ENCODE assay signal across 17 cellular contexts in genomic region chr6:8137529-8137939, GRCh38. TPM values are rescaled to one million over a fixed set of nuclear protein-coding genes. Genes with fewer than 3 reads are reported as not detected.
DNase-seq lines count a peak whose midpoint lies in the region; ATAC-seq and TF ChIP-seq lines count a peak whose summit lies in the region.
"Had no signal": no experiment of that assay in that cellular context is flagged by ENCODE, and none has a peak within 500 bp of the region (broad histone marks: within the 10 kb centered on the region; RNA-seq: fewer than 3 reads in every experiment).

No MANE protein-coding gene starts in this region.

- intact Hi-C loops in activated CD8-positive, alpha-beta T cell treated with anti-CD3 and anti-CD28 coated beads for 36 hours (cut with micrococcal nuclease), result no loop called here

- no peaks in the 10 kb centered on the region for H3K36me3 ChIP-seq in neural cell (ENCODE audit: insufficient read depth, low read length)
- H3K36me3 ChIP-seq: BE2C had no signal

- no peaks in the 10 kb centered on the region for H3F3A ChIP-seq in neural cell (ENCODE audit: insufficient read depth, low read length, poor library complexity, severe bottlenecking)

- peak; percentile 8 for DNase-seq in HuH-7 (ENCODE audit: low spot score)
- DNase-seq in WTC11 (ENCODE audit: low spot score), result no peak
- no peak for DNase-seq in type B pancreatic cell (ENCODE audit: extremely low spot score, unreplicated experiment)
- no peak for DNase-seq in nephron progenitor cell
- no peak for DNase-seq in activated CD8-positive, alpha-beta T cell treated with anti-CD3 and anti-CD28 coated beads for 36 hours
- no peak for DNase-seq in hippocampal formation (lab: John Stamatoyannopoulos, UW)
- DNase-seq: ACHN; BE2C; Caco-2; CD4-positive, alpha-beta T cell; GDM1; GOT3; H7; HFFc6 had no signal

- H3K4me3 Mint-ChIP-seq in WTC11, result no peak overlapping the region
- H3K4me3 Mint-ChIP-seq in type B pancreatic cell, result peak overlapping the region; percentile 33
- H3K4me3 Mint-ChIP-seq in nephron progenitor cell, result no peak overlapping the region
- H3K4me3 Mint-ChIP-seq in activated CD8-positive, alpha-beta T cell treated with anti-CD3 and anti-CD28 coated beads for 36 hours, result no peak overlapping the region
- H3K4me3 Mint-ChIP-seq: CD4-positive, alpha-beta T cell; HFFc6 had no signal

- CTCF ChIA-PET in WTC11 (lab: Charles Lee), result no interaction called here
- CTCF ChIA-PET in activated CD8-positive, alpha-beta T cell treated with anti-CD3 and anti-CD28 coated beads for 36 hours (lab: Charles Lee), result no interaction called here

- no peak for ATAC-seq in WTC11
- no peak for ATAC-seq in activated CD8-positive, alpha-beta T cell treated with anti-CD3 and anti-CD28 coated beads for 36 hours
- ATAC-seq: HCT116 had no signal

- H3K9me3 ChIP-seq in neural cell (ENCODE audit: low read length), result no peaks in the 10 kb centered on the region
- H3K9me3 ChIP-seq: BE2C, Caco-2 had no signal

- no peaks in the 10 kb centered on the region for H3K79me2 ChIP-seq in neural cell (replicated peaks; ENCODE audit: insufficient read depth, low read length)

- H3K4me2 ChIP-seq in neural cell (ENCODE audit: low read length), result no peak overlapping the region

- no peak overlapping the region for H3K9ac ChIP-seq in neural cell (ENCODE audit: low read length)

- H3K27me3 ChIP-seq in neural cell (ENCODE audit: insufficient read depth, low read depth, low read length), result no peaks in the 10 kb centered on the region
- H3K27me3 ChIP-seq: BE2C had no signal

- TF ChIP-seq EP300 in neural cell (conservative IDR thresholded peaks at IDR 0.05; ENCODE audit: poor library complexity, severe bottlenecking), result no peak

- no peaks in the 10 kb centered on the region for H3K9me2 ChIP-seq in neural cell (ENCODE audit: insufficient read depth, low read length)

- H3K27me3 Mint-ChIP-seq in WTC11 (ENCODE audit: low read depth), result no peaks in the 10 kb centered on the region
- no peaks in the 10 kb centered on the region for H3K27me3 Mint-ChIP-seq in type B pancreatic cell
- peaks cover 7% of the 10 kb centered on the region for H3K27me3 Mint-ChIP-seq in nephron progenitor cell (ENCODE audit: low read depth, poor library complexity)
- H3K27me3 Mint-ChIP-seq in activated CD8-positive, alpha-beta T cell treated with anti-CD3 and anti-CD28 coated beads for 36 hours, result peaks cover 11% of the 10 kb centered on the region

- TF ChIP-seq CTCF in WTC11 (IDR thresholded peaks at IDR 0.05) (no peak), neural cell (IDR thresholded peaks at IDR 0.05; ENCODE audit: poor library complexity, severe bottlenecking) (no peak), type B pancreatic cell (conservative IDR thresholded peaks at IDR 0.05) (no peak), nephron progenitor cell (IDR thresholded peaks at IDR 0.05) (no peak)
- TF ChIP-seq CTCF in activated CD8-positive, alpha-beta T cell treated with anti-CD3 and anti-CD28 coated beads for 36 hours (IDR thresholded peaks at IDR 0.05), result no peak

- H3K4me3 ChIP-seq in neural cell (ENCODE audit: low read length), result no peak overlapping the region

- H4K20me1 ChIP-seq in neural cell (ENCODE audit: insufficient read depth), result no peaks in the 10 kb centered on the region

- H3K4me1 Mint-ChIP-seq in WTC11 (no peaks in the 10 kb centered on the region), type B pancreatic cell (ENCODE audit: unreplicated experiment) (peaks cover 4% of the 10 kb centered on the region), nephron progenitor cell (peaks cover 25% of the 10 kb centered on the region)
- no peaks in the 10 kb centered on the region for H3K4me1 Mint-ChIP-seq in activated CD8-positive, alpha-beta T cell treated with anti-CD3 and anti-CD28 coated beads for 36 hours (ENCODE audit: low read depth)

- POLR2A ChIA-PET in WTC11 (lab: Charles Lee), result no interaction called here
- POLR2A ChIA-PET in activated CD8-positive, alpha-beta T cell treated with anti-CD3 and anti-CD28 coated beads for 36 hours (lab: Charles Lee), result no interaction called here

- H3K27ac Mint-ChIP-seq in WTC11 (no peak overlapping the region), type B pancreatic cell (no peak overlapping the region), nephron progenitor cell (no peak overlapping the region)
- no peak overlapping the region for H3K27ac Mint-ChIP-seq in activated CD8-positive, alpha-beta T cell treated with anti-CD3 and anti-CD28 coated beads for 36 hours
- H3K27ac Mint-ChIP-seq: CD4-positive, alpha-beta T cell; HFFc6 had no signal

- H3K9me3 Mint-ChIP-seq in WTC11, result no peaks in the 10 kb centered on the region
- no peaks in the 10 kb centered on the region for H3K9me3 Mint-ChIP-seq in type B pancreatic cell
- H3K9me3 Mint-ChIP-seq in nephron progenitor cell, result no peaks in the 10 kb centered on the region
- no peaks in the 10 kb centered on the region for H3K9me3 Mint-ChIP-seq in activated CD8-positive, alpha-beta T cell treated with anti-CD3 and anti-CD28 coated beads for 36 hours
- H3K9me3 Mint-ChIP-seq: CD4-positive, alpha-beta T cell; HFFc6 had no signal

- H3K27ac ChIP-seq in neural cell (ENCODE audit: low read length), result no peak overlapping the region
- H3K27ac ChIP-seq: C4-2B had no signal

- no peak overlapping the region for H2AFZ ChIP-seq in neural cell (ENCODE audit: low read depth, low read length)

- TF ChIP-seq RAD21 in neural cell (conservative IDR thresholded peaks at IDR 0.05), result peak; percentile 11

- H3K36me3 Mint-ChIP-seq in WTC11 (no peaks in the 10 kb centered on the region), type B pancreatic cell (no peaks in the 10 kb centered on the region), nephron progenitor cell (ENCODE audit: low read depth) (no peaks in the 10 kb centered on the region)
- H3K36me3 Mint-ChIP-seq in activated CD8-positive, alpha-beta T cell treated with anti-CD3 and anti-CD28 coated beads for 36 hours (ENCODE audit: low read depth), result no peaks in the 10 kb centered on the region

TF ChIP-seq in WTC11, 78 proteins besides CTCF, POLR2A, EP300 and RAD21:
- peak; percentile 34; the same call in 1 of the 2 replicates for TF ChIP-seq GABPB1 (CRISPR knock-in tag; IDR thresholded peaks at IDR 0.05)
- TF ChIP-seq SOX15 (CRISPR knock-in tag; IDR thresholded peaks at IDR 0.05), result no peak

TF ChIP-seq in neural cell, 6 proteins besides CTCF, POLR2A, EP300 and RAD21:
- TF ChIP-seq MXI1 (conservative IDR thresholded peaks at IDR 0.05; ENCODE audit: poor library complexity, severe bottlenecking), result no peak
- peak; percentile 41 for TF ChIP-seq REST (IDR thresholded peaks at IDR 0.05; ENCODE audit: borderline replicate concordance)

RNA-seq across cellular contexts. Expression of gene EEF1E1, which starts 35.2 kb away (rescaled TPM):
- total RNA-seq in WTC11 (2021) (68.6 to 89.2 TPM (median 76.0 TPM) in 3 replicates), type B pancreatic cell (ENCODE audit: low replicate concordance) (26.5 and 37.0 TPM in 2 replicates)
- 79.6 and 113 TPM in 2 replicates for polyA plus RNA-seq in neural cell
- polyA minus RNA-seq in neural cell, result 56.2 and 65.9 TPM in 2 replicates
- 10 to 100 TPM; 73.7 to 76.8 TPM for total RNA-seq in activated CD8-positive, alpha-beta T cell treated with anti-CD3 and anti-CD28 coated beads for 36 hours
